In the genomic region with DNA sequence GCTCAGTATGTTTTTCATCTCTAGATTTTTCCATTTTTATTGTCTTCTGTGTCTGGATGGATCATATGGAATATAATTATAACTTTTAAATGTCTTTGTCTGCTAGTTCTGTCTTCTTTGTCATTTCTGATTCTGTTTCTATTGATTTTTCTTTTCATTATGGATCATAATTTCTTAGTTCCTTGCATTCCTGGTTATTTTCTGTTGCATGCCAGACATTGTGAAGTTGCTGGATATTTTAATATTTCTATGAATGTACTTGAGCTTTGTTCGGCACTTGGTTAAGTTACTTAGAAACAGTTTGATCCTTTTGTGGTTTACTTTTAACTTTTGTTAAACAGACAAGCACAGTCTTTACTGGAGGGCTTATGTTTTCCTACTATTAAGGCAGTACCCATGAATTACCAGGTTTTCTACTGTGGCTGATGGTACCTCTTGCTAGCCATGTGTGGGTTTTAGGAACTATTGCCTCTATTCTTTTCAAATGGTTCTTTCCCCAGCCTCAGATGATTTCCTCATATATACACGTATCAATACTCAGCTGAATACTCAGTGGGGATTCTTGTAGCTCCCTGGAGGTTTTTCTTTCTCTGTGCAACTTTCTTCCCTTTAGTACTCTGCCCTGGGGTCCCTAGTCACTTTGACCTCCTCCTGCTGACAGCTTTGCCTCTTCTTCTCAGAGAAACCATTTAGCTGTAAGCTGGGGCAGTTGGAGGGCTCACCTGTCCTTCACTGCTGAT, we compare ENCODE assay signal across 21 cellular contexts.
DNase-seq lines count a peak whose midpoint lies in the region; ATAC-seq, FAIRE-seq and TF ChIP-seq lines count a peak whose summit lies in the region.
"Had no signal": no experiment of that assay in that cellular context is flagged by ENCODE, and none has a peak within 500 bp of the region (broad histone marks: within the 10 kb centered on the region; RNA-seq: fewer than 3 reads in every experiment).

No MANE protein-coding gene starts in this region.

- H3K27me3 ChIP-seq in neutrophil (no peaks in the 10 kb centered on the region), tibial nerve (no peaks in the 10 kb centered on the region), osteoblast (ENCODE audit: insufficient read depth, low read length) (no peaks in the 10 kb centered on the region)
- H3K27me3 ChIP-seq: heart right ventricle, right atrium auricular region, SJCRH30 had no signal

- no peak overlapping the region for H3K4me2 ChIP-seq in osteoblast (ENCODE audit: insufficient read depth, low read length)
- H3K4me2 ChIP-seq: KMS-11 had no signal

- H3K4me3 ChIP-seq in neutrophil (ENCODE audit: low read depth in 1 of 2, low read length in 1 of 2), result no peak overlapping the region
- no peak overlapping the region for H3K4me3 ChIP-seq in tibial nerve
- no peak overlapping the region for H3K4me3 ChIP-seq in osteoblast (ENCODE audit: insufficient read depth, low read length)
- H3K4me3 ChIP-seq: heart right ventricle, right atrium auricular region, SJCRH30 had no signal

- no peak for DNase-seq in activated T-cell treated with anti-CD3 and anti-CD28 coated beads, Interleukin-2, amount 50 U/mL, for 24 hours
- DNase-seq in activated T-cell treated with anti-CD3 and anti-CD28 coated beads, Interleukin-2, amount 50 U/mL, for 4 hours, result no peak
- DNase-seq in GM12892 (ENCODE audit: insufficient read length), result no peak
- DNase-seq in activated naive CD8-positive, alpha-beta T cell treated with anti-CD3 and anti-CD28 coated beads, Interleukin-2, amount 10 ng/mL, durations not matched to agents 7 days and 5 days, result no peak
- no peak for DNase-seq in tibial nerve (ENCODE audit: low spot score in 2 of 2)
- no peak for DNase-seq in osteoblast (ENCODE audit: insufficient read length, low spot score, missing footprints)
- DNase-seq in SW480 (ENCODE audit: low spot score), result no peak
- DNase-seq: activated CD4-positive, alpha-beta T cell treated with anti-CD3 and anti-CD28 coated beads, Interleukin-2, amount 50 U/mL, for 48 hours; activated T-cell treated with anti-CD3 and anti-CD28 coated beads, Interleukin-2, amount 50 U/mL, for 1 hour; Calu3; effector CD8-positive, alpha-beta T cell; EL; foreskin fibroblast; H7; heart right ventricle; mesendoderm; NCI-H1436 treated with DMSO at 0.1 percent for 48 hours; SJCRH30 had no signal

- H3K27ac ChIP-seq in neutrophil, result peak overlapping the region; percentile 67
- H3K27ac ChIP-seq in tibial nerve, result no peak overlapping the region
- H3K27ac ChIP-seq in osteoblast (ENCODE audit: low read depth, low read length), result no peak overlapping the region
- H3K27ac ChIP-seq: KMS-11, right atrium auricular region, SJCRH30 had no signal

- peak; percentile 50 for FAIRE-seq in GM12892 (lab: Jason Lieb, UNC)

- TF ChIP-seq CTCF in neutrophil (IDR thresholded peaks at IDR 0.05) (no peak), tibial nerve (IDR thresholded peaks at IDR 0.05) (no peak), osteoblast (IDR thresholded peaks at IDR 0.05; ENCODE audit: extremely low read depth, low read depth, low read length) (no peak)

- no peaks in the 10 kb centered on the region for H4K20me1 ChIP-seq in osteoblast (ENCODE audit: insufficient read depth, low read length)

- H3K4me1 Mint-ChIP-seq in activated T-cell treated with anti-CD3 and anti-CD28 coated beads, Interleukin-2, amount 50 U/mL, for 24 hours (ENCODE audit: low read depth), result peaks cover 77% of the 10 kb centered on the region
- H3K4me1 Mint-ChIP-seq in activated T-cell treated with anti-CD3 and anti-CD28 coated beads, Interleukin-2, amount 50 U/mL, for 4 hours (ENCODE audit: low read depth), result peaks cover 76% of the 10 kb centered on the region
- H3K4me1 Mint-ChIP-seq in activated naive CD8-positive, alpha-beta T cell treated with anti-CD3 and anti-CD28 coated beads, Interleukin-2, amount 10 ng/mL, durations not matched to agents 7 days and 5 days, result peaks cover 42% of the 10 kb centered on the region

- peak overlapping the region; percentile 86 for H3K27ac Mint-ChIP-seq in activated T-cell treated with anti-CD3 and anti-CD28 coated beads, Interleukin-2, amount 50 U/mL, for 24 hours
- H3K27ac Mint-ChIP-seq in activated naive CD8-positive, alpha-beta T cell treated with anti-CD3 and anti-CD28 coated beads, Interleukin-2, amount 10 ng/mL, durations not matched to agents 7 days and 5 days, result peak overlapping the region; percentile 78

- H3K4me1 ChIP-seq in neutrophil (ENCODE audit: control insufficient read depth in 1 of 2, insufficient read depth in 1 of 2, low read depth in 1 of 2, low read length in 1 of 2) (peaks cover 22 to 38% of the 10 kb centered on the region in 2 experiments), tibial nerve (peaks cover 0 to 14% (median 0%) of the 10 kb centered on the region in 4 donors), osteoblast (ENCODE audit: insufficient read depth, low read length) (peaks cover 23% of the 10 kb centered on the region)
- H3K4me1 ChIP-seq: right atrium auricular region, SJCRH30 had no signal

- H2AFZ ChIP-seq in osteoblast (ENCODE audit: low read length), result no peak overlapping the region

- TF ChIP-seq POLR2A in GM12892 (IDR thresholded peaks at IDR 0.05; ENCODE audit: low read depth, low read length) (no peak), tibial nerve (IDR thresholded peaks at IDR 0.05) (no peak)

- peak overlapping the region; percentile 32 for H3K4me3 Mint-ChIP-seq in activated T-cell treated with anti-CD3 and anti-CD28 coated beads, Interleukin-2, amount 50 U/mL, for 24 hours
- no peak overlapping the region for H3K4me3 Mint-ChIP-seq in activated T-cell treated with anti-CD3 and anti-CD28 coated beads, Interleukin-2, amount 50 U/mL, for 4 hours
- H3K4me3 Mint-ChIP-seq in activated naive CD8-positive, alpha-beta T cell treated with anti-CD3 and anti-CD28 coated beads, Interleukin-2, amount 10 ng/mL, durations not matched to agents 7 days and 5 days, result peak overlapping the region; percentile 50

- H3K36me3 ChIP-seq in neutrophil (peaks cover 18% of the 10 kb centered on the region), tibial nerve (peaks cover 0 to 55% (median 0%) of the 10 kb centered on the region in 3 donors), osteoblast (ENCODE audit: insufficient read depth, low read length) (peaks cover 18% of the 10 kb centered on the region)
- H3K36me3 ChIP-seq: right atrium auricular region had no signal

- 82 to 96% methylated on average over 2 of the region's 2 CpGs for WGBS in tibial nerve, 2 donors

- H3K36me3 Mint-ChIP-seq in activated T-cell treated with anti-CD3 and anti-CD28 coated beads, Interleukin-2, amount 50 U/mL, for 24 hours (ENCODE audit: low read depth), result peaks cover 74% of the 10 kb centered on the region
- H3K36me3 Mint-ChIP-seq in activated T-cell treated with anti-CD3 and anti-CD28 coated beads, Interleukin-2, amount 50 U/mL, for 4 hours (ENCODE audit: insufficient read depth), result peaks cover 45% of the 10 kb centered on the region
- peaks cover 51% of the 10 kb centered on the region for H3K36me3 Mint-ChIP-seq in activated naive CD8-positive, alpha-beta T cell treated with anti-CD3 and anti-CD28 coated beads, Interleukin-2, amount 10 ng/mL, durations not matched to agents 7 days and 5 days

- no peak for TF ChIP-seq EP300 in tibial nerve (IDR thresholded peaks at IDR 0.05)

- no peak for ATAC-seq in activated T-cell treated with anti-CD3 and anti-CD28 coated beads, Interleukin-2, amount 50 U/mL, for 4 hours
- no peak for ATAC-seq in activated naive CD8-positive, alpha-beta T cell treated with anti-CD3 and anti-CD28 coated beads, Interleukin-2, amount 10 ng/mL, durations not matched to agents 7 days and 5 days (ENCODE audit: low read depth)
- ATAC-seq: heart right ventricle had no signal

- H3K9me3 ChIP-seq in neutrophil (no peaks in the 10 kb centered on the region), tibial nerve (peaks cover 0 to 23% (median 0%) of the 10 kb centered on the region in 4 donors), osteoblast (ENCODE audit: low read depth, low read length) (peaks cover 4% of the 10 kb centered on the region)
- H3K9me3 ChIP-seq: right atrium auricular region had no signal

- POLR2A ChIA-PET in activated naive CD8-positive, alpha-beta T cell treated with anti-CD3 and anti-CD28 coated beads, Interleukin-2, amount 10 ng/mL, durations not matched to agents 7 days and 5 days (lab: Charles Lee), result interaction anchor here (1.1 to 3.2 kb wide), 2 partner anchors 52 to 63 kb away, joined by 3 to 26 read pairs; no protein-coding TSS in a partner anchor

- peaks cover 16% of the 10 kb centered on the region for H3K9me3 Mint-ChIP-seq in activated T-cell treated with anti-CD3 and anti-CD28 coated beads, Interleukin-2, amount 50 U/mL, for 24 hours
- peaks cover 15% of the 10 kb centered on the region for H3K9me3 Mint-ChIP-seq in activated T-cell treated with anti-CD3 and anti-CD28 coated beads, Interleukin-2, amount 50 U/mL, for 4 hours
- H3K9me3 Mint-ChIP-seq in activated naive CD8-positive, alpha-beta T cell treated with anti-CD3 and anti-CD28 coated beads, Interleukin-2, amount 10 ng/mL, durations not matched to agents 7 days and 5 days, result peaks cover 18% of the 10 kb centered on the region

- no peaks in the 10 kb centered on the region for H3K27me3 Mint-ChIP-seq in activated T-cell treated with anti-CD3 and anti-CD28 coated beads, Interleukin-2, amount 50 U/mL, for 24 hours
- no peaks in the 10 kb centered on the region for H3K27me3 Mint-ChIP-seq in activated T-cell treated with anti-CD3 and anti-CD28 coated beads, Interleukin-2, amount 50 U/mL, for 4 hours (ENCODE audit: low read depth)
- no peaks in the 10 kb centered on the region for H3K27me3 Mint-ChIP-seq in activated naive CD8-positive, alpha-beta T cell treated with anti-CD3 and anti-CD28 coated beads, Interleukin-2, amount 10 ng/mL, durations not matched to agents 7 days and 5 days

- peaks cover 57% of the 10 kb centered on the region for H3K79me2 ChIP-seq in osteoblast (ENCODE audit: insufficient read depth, low read length)
